ENCODE assay signal across 7 cellular contexts in genomic region chr19:36128392-36128736, GRCh38. TPM values are rescaled to one million over a fixed set of nuclear protein-coding genes. Genes with fewer than 3 reads are reported as not detected.
DNase-seq lines count a peak whose midpoint lies in the region; ATAC-seq lines count a peak whose summit lies in the region.
"Had no signal": no experiment of that assay in that cellular context is flagged by ENCODE, and none has a peak within 500 bp of the region (broad histone marks: within the 10 kb centered on the region; RNA-seq: fewer than 3 reads in every experiment).

No MANE protein-coding gene starts in this region.

- H3K4me3 ChIP-seq in mesodermal cell (ENCODE audit: extremely low read depth, insufficient read depth, low read length, poor library complexity, severe bottlenecking), result peak overlapping the region; percentile 50

- H3K4me1 ChIP-seq in mesodermal cell (ENCODE audit: control insufficient read depth, insufficient read depth, low read length, poor library complexity, severe bottlenecking), result no peaks in the 10 kb centered on the region

- H3K4me3 Mint-ChIP-seq in T-helper 2 cell treated with Interferon-gamma antibody and Interleukin-4, amounts not matched to agents 5 μg/mL and 100 μg/mL, for 36 hours, result peak overlapping the region; percentile 85
- peak overlapping the region; percentile 87 for H3K4me3 Mint-ChIP-seq in activated T-helper 17 cell treated with anti-CD3 and anti-CD28 coated beads, Interleukin-2, amount 50 U/mL, for 72 hours

- WGBS in mesodermal cell (ENCODE audit: insufficient coverage in 2 of 2), 2 experiments, result 20 to 34% methylated on average over 6 to 7 of the region's 10 CpGs

- no peaks in the 10 kb centered on the region for H3K27me3 Mint-ChIP-seq in T-helper 2 cell treated with Interferon-gamma antibody and Interleukin-4, amounts not matched to agents 5 μg/mL and 100 μg/mL, for 36 hours (ENCODE audit: low read depth)
- H3K27me3 Mint-ChIP-seq in activated T-helper 17 cell treated with anti-CD3 and anti-CD28 coated beads, Interleukin-2, amount 50 U/mL, for 72 hours, result no peaks in the 10 kb centered on the region

- peaks cover 19% of the 10 kb centered on the region for H3K36me3 Mint-ChIP-seq in T-helper 2 cell treated with Interferon-gamma antibody and Interleukin-4, amounts not matched to agents 5 μg/mL and 100 μg/mL, for 36 hours (ENCODE audit: low read depth)
- H3K36me3 Mint-ChIP-seq in activated T-helper 17 cell treated with anti-CD3 and anti-CD28 coated beads, Interleukin-2, amount 50 U/mL, for 72 hours (ENCODE audit: low read depth), result peaks cover 26% of the 10 kb centered on the region

- no peaks in the 10 kb centered on the region for H3K9me3 Mint-ChIP-seq in T-helper 2 cell treated with Interferon-gamma antibody and Interleukin-4, amounts not matched to agents 5 μg/mL and 100 μg/mL, for 36 hours
- no peaks in the 10 kb centered on the region for H3K9me3 Mint-ChIP-seq in activated T-helper 17 cell treated with anti-CD3 and anti-CD28 coated beads, Interleukin-2, amount 50 U/mL, for 72 hours

- no peak for DNase-seq in T-helper 2 cell treated with Interferon-gamma antibody and Interleukin-4, amounts not matched to agents 5 μg/mL and 100 μg/mL, for 36 hours (ENCODE audit: low spot score)
- DNase-seq in T-helper 2 cell (no peak), medulla oblongata (ENCODE audit: extremely low spot score) (no peak)

- no peaks in the 10 kb centered on the region for H3K9me3 ChIP-seq in mesodermal cell (ENCODE audit: control insufficient read depth, low read length)

- H3K4me1 Mint-ChIP-seq in T-helper 2 cell treated with Interferon-gamma antibody and Interleukin-4, amounts not matched to agents 5 μg/mL and 100 μg/mL, for 36 hours (ENCODE audit: low read depth), result peaks cover 20% of the 10 kb centered on the region
- H3K4me1 Mint-ChIP-seq in activated T-helper 17 cell treated with anti-CD3 and anti-CD28 coated beads, Interleukin-2, amount 50 U/mL, for 72 hours, result peaks cover 9% of the 10 kb centered on the region

- no peak for ATAC-seq in activated T-helper 17 cell treated with anti-CD3 and anti-CD28 coated beads, Interleukin-2, amount 50 U/mL, for 72 hours (replicated peaks)
- no peak for ATAC-seq in HG03175 (IDR thresholded peaks at IDR 0.05; ENCODE audit: unreplicated experiment)

- H3K27ac Mint-ChIP-seq in T-helper 2 cell treated with Interferon-gamma antibody and Interleukin-4, amounts not matched to agents 5 μg/mL and 100 μg/mL, for 36 hours, result peak overlapping the region; percentile 92
- H3K27ac Mint-ChIP-seq in activated T-helper 17 cell treated with anti-CD3 and anti-CD28 coated beads, Interleukin-2, amount 50 U/mL, for 72 hours, result peak overlapping the region; percentile 83

- peak overlapping the region; percentile 93 for H3K27ac ChIP-seq in mesodermal cell (ENCODE audit: low read depth, low read length, severe bottlenecking)

- H3K36me3 ChIP-seq in mesodermal cell (ENCODE audit: control insufficient read depth, insufficient read depth, low read length), result peaks cover 25% of the 10 kb centered on the region

RNA-seq across cellular contexts. Expression of gene CAPNS1, which starts 11.5 kb away (rescaled TPM):
- total RNA-seq in activated T-helper 17 cell treated with anti-CD3 and anti-CD28 coated beads, Interleukin-2, amount 50 U/mL, for 72 hours, result 100 to 1,000 TPM; 259 to 374 TPM
- polyA plus RNA-seq in mesodermal cell (2013, experiment 1 of 2), result 761 TPM
- 703 TPM for polyA plus RNA-seq in mesodermal cell (2013, experiment 2 of 2)

RNA-seq across cellular contexts. Expression of gene TBCB, which starts 13.1 kb away (rescaled TPM):
- total RNA-seq in activated T-helper 17 cell treated with anti-CD3 and anti-CD28 coated beads, Interleukin-2, amount 50 U/mL, for 72 hours, result 100 to 1,000 TPM; 105 to 162 TPM
- 216 TPM for polyA plus RNA-seq in mesodermal cell (2013, experiment 1 of 2)
- polyA plus RNA-seq in mesodermal cell (2013, experiment 2 of 2), result 201 TPM

RNA-seq across cellular contexts. Expression of gene POLR2I, which starts 13.7 kb away (rescaled TPM):
- 10 to 100 TPM; 32.4 to 58.0 TPM for total RNA-seq in activated T-helper 17 cell treated with anti-CD3 and anti-CD28 coated beads, Interleukin-2, amount 50 U/mL, for 72 hours
- 94.6 TPM for polyA plus RNA-seq in mesodermal cell (2013, experiment 1 of 2)
- 93.8 TPM for polyA plus RNA-seq in mesodermal cell (2013, experiment 2 of 2)

RNA-seq across cellular contexts. Expression of gene OVOL3, which starts 17.4 kb away (rescaled TPM):
- not detected for total RNA-seq in activated T-helper 17 cell treated with anti-CD3 and anti-CD28 coated beads, Interleukin-2, amount 50 U/mL, for 72 hours
- polyA plus RNA-seq in mesodermal cell (2013, experiment 1 of 2), result not detected
- polyA plus RNA-seq in mesodermal cell (2013, experiment 2 of 2), result not detected
- total RNA-seq: renal cortical epithelial cell had no signal

RNA-seq across cellular contexts. Expression of gene COX7A1, which starts 23.9 kb away (rescaled TPM):
- not detected for total RNA-seq in activated T-helper 17 cell treated with anti-CD3 and anti-CD28 coated beads, Interleukin-2, amount 50 U/mL, for 72 hours
- polyA plus RNA-seq in mesodermal cell (2013, experiment 1 of 2), result not detected
- polyA plus RNA-seq in mesodermal cell (2013, experiment 2 of 2), result not detected
